11 cellular contexts compared by ENCODE assay signal in the genomic region with DNA sequence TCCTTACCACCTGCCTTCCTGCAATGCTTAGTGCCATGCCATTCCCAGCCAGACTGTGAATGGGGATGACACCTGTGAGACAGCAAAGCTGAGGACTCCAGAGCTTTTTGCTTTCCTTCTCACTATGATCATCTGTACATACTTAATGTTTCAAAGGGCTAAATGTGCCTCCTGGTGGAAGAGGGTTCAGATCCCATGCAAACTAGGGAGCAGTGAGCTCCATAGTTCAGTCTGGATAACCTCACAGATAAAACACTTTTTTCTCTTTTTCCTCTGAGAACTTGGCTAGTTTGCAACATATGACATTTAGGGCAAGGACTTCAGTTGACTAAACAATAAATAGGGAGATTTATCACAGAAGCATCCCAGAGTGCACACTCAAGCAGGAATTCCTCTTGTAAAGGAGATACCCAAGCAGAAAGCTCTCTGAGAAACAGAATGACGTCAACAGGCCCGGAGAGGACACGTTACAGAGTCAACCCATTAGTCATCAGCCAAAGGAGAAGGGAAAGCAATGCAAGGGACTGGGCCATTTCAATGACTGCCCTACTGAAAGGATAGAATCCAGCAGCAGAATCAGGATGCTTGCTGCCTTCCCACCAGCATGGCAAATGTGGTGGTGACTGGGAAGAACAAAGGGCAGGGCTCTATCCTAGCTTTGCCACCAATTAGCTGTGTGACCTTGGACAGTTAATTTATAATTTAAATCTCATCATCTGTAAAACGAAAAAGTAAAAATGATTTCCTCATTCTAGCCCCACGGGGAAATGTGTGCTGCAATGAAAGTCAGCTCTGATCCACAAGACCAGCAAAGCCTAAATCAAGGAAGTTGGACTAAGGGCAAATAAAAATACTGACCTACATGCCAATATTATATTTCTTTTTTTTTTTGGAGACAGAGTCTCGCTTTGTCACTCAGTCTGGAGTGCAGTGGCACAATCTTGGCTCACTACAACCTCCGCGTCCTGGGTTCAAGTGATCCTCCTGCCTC.
A peak's percentile ranks its signal among the peaks of the same experiment; 100 is the strongest.
DNase-seq lines count a peak whose midpoint lies in the region; ATAC-seq lines count a peak whose summit lies in the region.
"Had no signal": no experiment of that assay in that cellular context is flagged by ENCODE, and none has a peak within 500 bp of the region (broad histone marks: within the 10 kb centered on the region; RNA-seq: fewer than 3 reads in every experiment).

No MANE protein-coding gene starts in this region.

- peak; percentile 35 for DNase-seq in A172 (ENCODE audit: low spot score)
- DNase-seq in M059J (ENCODE audit: low read depth) = peak; percentile 94
- DNase-seq in dermis blood vessel endothelial cell = peak; percentile 83
- peak; percentile 60 for DNase-seq in mucosa of gallbladder (ENCODE audit: low spot score)
- no peak for DNase-seq in activated T-helper 1 cell treated with anti-CD3 and anti-CD28 coated beads, Interleukin-12 subunit alpha, Interleukin-12 subunit beta, Interleukin-2, Interleukin-4 antibody, amounts not matched to agents 30 ng/mL and 10 ng/mL and 1 ng/mL, durations not matched to agents 14 hours and 24 hours and 36 hours (ENCODE audit: low spot score)
- DNase-seq in 8988T = no peak
- DNase-seq in NK-92 treated with Interleukin-12 subunit alpha and Interleukin-12 subunit beta, amount 100 ng/mL, for 24 hours (lab: John Stamatoyannopoulos, UW) = no peak
- DNase-seq: hippocampal formation; NCI-H82; stimulated activated CD4-positive, alpha-beta T cell treated with anti-CD3 and anti-CD28 coated beads, Interleukin-4, amount 100 ng/mL, for 1 hour had no signal

- no peak for ATAC-seq in HG03442 (IDR thresholded peaks at IDR 0.05; ENCODE audit: unreplicated experiment)

- no peaks in the 10 kb centered on the region for H3K27me3 Mint-ChIP-seq in activated T-helper 1 cell treated with anti-CD3 and anti-CD28 coated beads, Interleukin-12 subunit alpha, Interleukin-12 subunit beta, Interleukin-2, Interleukin-4 antibody, amounts not matched to agents 30 ng/mL and 10 ng/mL and 1 ng/mL, durations not matched to agents 14 hours and 24 hours and 36 hours (ENCODE audit: insufficient read depth)

- H3K27ac Mint-ChIP-seq in activated T-helper 1 cell treated with anti-CD3 and anti-CD28 coated beads, Interleukin-12 subunit alpha, Interleukin-12 subunit beta, Interleukin-2, Interleukin-4 antibody, amounts not matched to agents 30 ng/mL and 10 ng/mL and 1 ng/mL, durations not matched to agents 14 hours and 24 hours and 36 hours = no peak overlapping the region

- intact Hi-C loops in activated T-helper 1 cell treated with anti-CD3 and anti-CD28 coated beads, Interleukin-12 subunit alpha, Interleukin-12 subunit beta, Interleukin-2, Interleukin-4 antibody, amounts not matched to agents 30 ng/mL and 10 ng/mL and 1 ng/mL, durations not matched to agents 14 hours and 24 hours and 36 hours (cut with micrococcal nuclease) = no loop called here

- H3K4me3 Mint-ChIP-seq in activated T-helper 1 cell treated with anti-CD3 and anti-CD28 coated beads, Interleukin-12 subunit alpha, Interleukin-12 subunit beta, Interleukin-2, Interleukin-4 antibody, amounts not matched to agents 30 ng/mL and 10 ng/mL and 1 ng/mL, durations not matched to agents 14 hours and 24 hours and 36 hours = no peak overlapping the region

- peaks cover 16% of the 10 kb centered on the region for H3K4me1 Mint-ChIP-seq in activated T-helper 1 cell treated with anti-CD3 and anti-CD28 coated beads, Interleukin-12 subunit alpha, Interleukin-12 subunit beta, Interleukin-2, Interleukin-4 antibody, amounts not matched to agents 30 ng/mL and 10 ng/mL and 1 ng/mL, durations not matched to agents 14 hours and 24 hours and 36 hours (ENCODE audit: low read depth)

- H3K9me3 Mint-ChIP-seq in activated T-helper 1 cell treated with anti-CD3 and anti-CD28 coated beads, Interleukin-12 subunit alpha, Interleukin-12 subunit beta, Interleukin-2, Interleukin-4 antibody, amounts not matched to agents 30 ng/mL and 10 ng/mL and 1 ng/mL, durations not matched to agents 14 hours and 24 hours and 36 hours = no peaks in the 10 kb centered on the region

- peaks cover 32% of the 10 kb centered on the region for H3K36me3 Mint-ChIP-seq in activated T-helper 1 cell treated with anti-CD3 and anti-CD28 coated beads, Interleukin-12 subunit alpha, Interleukin-12 subunit beta, Interleukin-2, Interleukin-4 antibody, amounts not matched to agents 30 ng/mL and 10 ng/mL and 1 ng/mL, durations not matched to agents 14 hours and 24 hours and 36 hours (ENCODE audit: low read depth)

Comparison
In these comparisons a context has a peak if more than half of its experiments do, and no peak if none do; other contexts are left out.
1. DNase-seq: peak in A172 (single experiment), M059J (single experiment), dermis blood vessel endothelial cell (single experiment) and mucosa of gallbladder (single experiment); none in activated T-helper 1 cell treated with anti-CD3 and anti-CD28 coated beads, Interleukin-12 subunit alpha, Interleukin-12 subunit beta, Interleukin-2, Interleukin-4 antibody, amounts not matched to agents 30 ng/mL and 10 ng/mL and 1 ng/mL, durations not matched to agents 14 hours and 24 hours and 36 hours (single experiment), 8988T (single experiment) and NK-92 treated with Interleukin-12 subunit alpha and Interleukin-12 subunit beta, amount 100 ng/mL, for 24 hours (single experiment).